ENCODE assay signal across 9 cellular contexts in genomic region chr20:373171-373890, GRCh38. TPM values are rescaled to one million over a fixed set of nuclear protein-coding genes. Genes with fewer than 3 reads are reported as not detected.
A peak's percentile ranks its signal among the peaks of the same experiment; 100 is the strongest.
DNase-seq lines count a peak whose midpoint lies in the region; ATAC-seq and TF ChIP-seq lines count a peak whose summit lies in the region.
"Had no signal": no experiment of that assay in that cellular context is flagged by ENCODE, and none has a peak within 500 bp of the region (broad histone marks: within the 10 kb centered on the region; RNA-seq: fewer than 3 reads in every experiment).

No MANE protein-coding gene starts in this region.

- intact Hi-C loops in left ventricle myocardium superior (cut with micrococcal nuclease) (no loop called here), lower leg skin (cut with DNase I; ENCODE audit: low total_unique reads) (no loop called here)

- 59 to 63% methylated on average over 9 of the region's 9 CpGs for WGBS in lower leg skin, 2 donors

- ATAC-seq in left ventricle myocardium superior (peak; percentile 65), GM19023 (IDR thresholded peaks at IDR 0.05; ENCODE audit: unreplicated experiment) (no peak)

- TF ChIP-seq CTCF in VCaP (conservative IDR thresholded peaks at IDR 0.05) (no peak), lower leg skin (IDR thresholded peaks at IDR 0.05) (no peak)

- peak overlapping the region; percentile 99 for H3K27ac ChIP-seq in VCaP

- no peak overlapping the region for H3K4me3 ChIP-seq in lower leg skin (ENCODE audit: low read depth, poor library complexity, severe bottlenecking)

- no peak for TF ChIP-seq POLR2A in lower leg skin (IDR thresholded peaks at IDR 0.05)

- DNase-seq in AG08396 (ENCODE audit: low spot score), result peak; percentile 71
- DNase-seq in HK-2 (ENCODE audit: unreplicated experiment), result peak; percentile 61
- DNase-seq in left ventricle myocardium superior, result peak; percentile 47
- no peak for DNase-seq in NCI-H2029 (lab: John Stamatoyannopoulos, UW)
- DNase-seq in effector CD8-positive, alpha-beta T cell (lab: John Stamatoyannopoulos, UW), result no peak
- DNase-seq in lower leg skin (ENCODE audit: low spot score in 2 of 2), result no peak
- DNase-seq: stimulated activated CD4-positive, alpha-beta T cell treated with anti-CD3 and anti-CD28 coated beads, Interleukin-4, amount 100 ng/mL, for 1 hour had no signal

RNA-seq across cellular contexts. Expression of gene TRIB3, which starts 7.2 kb away (rescaled TPM):
- 0.40 TPM for total RNA-seq in left ventricle myocardium superior
- total RNA-seq in lower leg skin, result 10 to 100 TPM; 20.6 to 35.2 (median 27.5) TPM

RNA-seq across cellular contexts. Expression of gene NRSN2, which starts 26.4 kb away (rescaled TPM):
- total RNA-seq in left ventricle myocardium superior (17.4 TPM), lower leg skin (10 to 100 TPM in 2 of 4 donors, 1 to 10 TPM in 2; 4.4 to 16.6 (median 9.9) TPM)

RNA-seq across cellular contexts. Expression of gene RBCK1, which starts 34.8 kb away (rescaled TPM):
- total RNA-seq in left ventricle myocardium superior (44.8 TPM), lower leg skin (10 to 100 TPM; 65.2 to 90.1 (median 77.1) TPM)

RNA-seq across cellular contexts. Expression of gene SOX12, which starts 48.0 kb away (rescaled TPM):
- total RNA-seq in left ventricle myocardium superior (18.3 TPM), lower leg skin (1 to 10 TPM; 4.7 to 9.9 (median 5.4) TPM)

Comparison
In these comparisons a context has a peak if more than half of its experiments do, and no peak if none do; other contexts are left out.
1. DNase-seq: peak in AG08396 (single experiment), HK-2 (single experiment) and left ventricle myocardium superior (single experiment); none in NCI-H2029 (single experiment), effector CD8-positive, alpha-beta T cell (single experiment) and lower leg skin (0 of 2).
2. RNA of gene TRIB3, which starts 7.2 kb away (total RNA-seq): 20.6 to 35.2 TPM in lower leg skin; 0.40 TPM in left ventricle myocardium superior (single experiment); every median in the first group is over 10 times any median in the second.